2 cellular contexts compared by ENCODE assay signal in genomic region chr1:236078988-236079387, GRCh38.
A peak's percentile ranks its signal among the peaks of the same experiment; 100 is the strongest.
TF ChIP-seq lines count a peak whose summit lies in the region.

No MANE protein-coding gene starts in this region.

TF ChIP-seq in HepG2, 621 proteins besides CTCF, POLR2A, EP300 and RAD21:
- TF ChIP-seq ATF7-NPFF (CRISPR knock-in tag; IDR thresholded peaks at IDR 0.05; ENCODE audit: low read depth) (no peak), MAFK (conservative IDR thresholded peaks at IDR 0.05 in 1 of 2, IDR thresholded peaks at IDR 0.05 in 1 of 2; ENCODE audit: low read length in 2 of 2) (peak; percentile 71 to 84), MAFF (IDR thresholded peaks at IDR 0.05; ENCODE audit: low read depth, low read length) (peak; percentile 70)
TF ChIP-seq in HepG2: peak in this region for 2.

TF ChIP-seq in IMR-90, 13 proteins besides CTCF, POLR2A, EP300 and RAD21:
- no peak for TF ChIP-seq RCOR1 (IDR thresholded peaks at IDR 0.05; ENCODE audit: insufficient replicate concordance, low read length)
- no peak for TF ChIP-seq NFE2L2 (IDR thresholded peaks at IDR 0.05; ENCODE audit: low read depth, low read length)
- TF ChIP-seq, protein P1, sequence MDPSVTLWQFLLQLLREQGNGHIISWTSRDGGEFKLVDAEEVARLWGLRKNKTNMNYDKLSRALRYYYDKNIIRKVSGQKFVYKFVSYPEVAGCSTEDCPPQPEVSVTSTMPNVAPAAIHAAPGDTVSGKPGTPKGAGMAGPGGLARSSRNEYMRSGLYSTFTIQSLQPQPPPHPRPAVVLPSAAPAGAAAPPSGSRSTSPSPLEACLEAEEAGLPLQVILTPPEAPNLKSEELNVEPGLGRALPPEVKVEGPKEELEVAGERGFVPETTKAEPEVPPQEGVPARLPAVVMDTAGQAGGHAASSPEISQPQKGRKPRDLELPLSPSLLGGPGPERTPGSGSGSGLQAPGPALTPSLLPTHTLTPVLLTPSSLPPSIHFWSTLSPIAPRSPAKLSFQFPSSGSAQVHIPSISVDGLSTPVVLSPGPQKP (IDR thresholded peaks at IDR 0.05; ENCODE audit: borderline replicate concordance, low read depth, low read length): no peak
- TF ChIP-seq MAFK (IDR thresholded peaks at IDR 0.05; ENCODE audit: low read depth, low read length): peak; percentile 80
- TF ChIP-seq, protein P2, sequence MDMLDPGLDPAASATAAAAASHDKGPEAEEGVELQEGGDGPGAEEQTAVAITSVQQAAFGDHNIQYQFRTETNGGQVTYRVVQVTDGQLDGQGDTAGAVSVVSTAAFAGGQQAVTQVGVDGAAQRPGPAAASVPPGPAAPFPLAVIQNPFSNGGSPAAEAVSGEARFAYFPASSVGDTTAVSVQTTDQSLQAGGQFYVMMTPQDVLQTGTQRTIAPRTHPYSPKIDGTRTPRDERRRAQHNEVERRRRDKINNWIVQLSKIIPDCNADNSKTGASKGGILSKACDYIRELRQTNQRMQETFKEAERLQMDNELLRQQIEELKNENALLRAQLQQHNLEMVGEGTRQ (IDR thresholded peaks at IDR 0.05; ENCODE audit: low read depth, low read length): no peak
